13 cellular contexts compared by ENCODE assay signal in the genomic region with DNA sequence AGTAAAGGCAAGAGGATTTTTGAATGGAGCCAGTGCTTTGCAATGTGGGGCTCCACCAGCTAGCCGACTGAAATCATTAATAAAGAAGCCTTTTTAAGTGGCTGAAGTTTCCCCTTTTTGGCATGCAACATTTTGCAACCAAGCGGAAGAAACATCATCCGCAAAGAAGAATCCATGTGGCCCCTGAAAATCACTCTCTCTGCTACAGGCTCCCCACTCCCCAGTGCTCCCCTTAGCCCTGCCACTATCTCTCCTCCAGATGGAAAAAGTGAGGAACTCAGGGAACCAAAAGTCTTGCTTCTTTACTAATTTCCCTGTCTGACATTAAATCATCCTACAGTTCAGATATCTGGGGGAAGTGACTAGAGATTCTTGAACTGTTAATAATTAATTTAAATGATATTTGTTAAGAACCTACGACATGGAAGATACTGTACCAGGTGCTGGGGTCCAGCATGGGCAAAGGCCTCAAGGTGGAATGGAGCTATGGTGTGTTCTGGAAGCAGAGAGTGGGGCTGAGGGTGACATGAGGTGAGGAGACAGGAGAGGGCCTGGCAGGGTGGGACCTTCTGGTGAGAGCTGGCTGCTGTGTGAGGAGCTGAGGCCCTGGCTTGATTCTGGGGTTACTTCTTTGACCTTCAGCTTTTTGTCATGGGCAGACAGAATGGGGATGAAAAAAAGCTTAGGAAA. TPM values are rescaled to one million over a fixed set of nuclear protein-coding genes. Genes with fewer than 3 reads are reported as not detected.
DNase-seq lines count a peak whose midpoint lies in the region; ATAC-seq and TF ChIP-seq lines count a peak whose summit lies in the region.
"Had no signal": no experiment of that assay in that cellular context is flagged by ENCODE, and none has a peak within 500 bp of the region (broad histone marks: within the 10 kb centered on the region; RNA-seq: fewer than 3 reads in every experiment).

No MANE protein-coding gene starts in this region.

- H3K9me3 ChIP-seq in SK-N-SH: no peaks in the 10 kb centered on the region
- no peaks in the 10 kb centered on the region for H3K9me3 ChIP-seq in smooth muscle cell (replicated peaks; ENCODE audit: low read depth)

- H3K79me2 ChIP-seq in SK-N-SH (ENCODE audit: insufficient read depth): no peaks in the 10 kb centered on the region
- no peaks in the 10 kb centered on the region for H3K79me2 ChIP-seq in smooth muscle cell (ENCODE audit: low read depth)
- H3K79me2 ChIP-seq: parathyroid adenoma had no signal

- ATAC-seq in GM19463 (IDR thresholded peaks at IDR 0.05; ENCODE audit: unreplicated experiment): no peak
- ATAC-seq in HG02981 (IDR thresholded peaks at IDR 0.05; ENCODE audit: unreplicated experiment): no peak
- no peak for ATAC-seq in GM19452 (IDR thresholded peaks at IDR 0.05; ENCODE audit: unreplicated experiment)
- ATAC-seq: T-helper 17 cell had no signal

- peaks cover 40% of the 10 kb centered on the region for H3F3A ChIP-seq in SK-N-SH (replicated peaks; ENCODE audit: insufficient read depth)
- H3F3A ChIP-seq in smooth muscle cell (ENCODE audit: low read depth): peaks cover 16% of the 10 kb centered on the region

- H3K27ac ChIP-seq in HL-60 (replicated peaks): peak overlapping the region; percentile 84
- H3K27ac ChIP-seq in SK-N-SH (ENCODE audit: low read depth in 2 of 2, low read length in 1 of 2): peak overlapping the region; percentile 34 to 98
- peak overlapping the region; percentile 60 for H3K27ac ChIP-seq in smooth muscle cell (ENCODE audit: low read depth)
- H3K27ac ChIP-seq: C4-2B, parathyroid adenoma had no signal

- no peak for TF ChIP-seq RAD21 in SK-N-SH (IDR thresholded peaks at IDR 0.05; ENCODE audit: low read length)

- no peaks in the 10 kb centered on the region for H3K9me2 ChIP-seq in SK-N-SH

- H3K36me3 ChIP-seq in SK-N-SH (replicated peaks in 1 of 2; ENCODE audit: control insufficient read depth in 1 of 2, insufficient read depth in 2 of 2, low read length in 1 of 2) (no peaks in the 10 kb centered on the region), smooth muscle cell (ENCODE audit: low read depth) (no peaks in the 10 kb centered on the region)

- WGBS in SK-N-SH (ENCODE audit: low lambda C conversion rate): 41% methylated on average over 4 of the region's 4 CpGs
- WGBS in smooth muscle cell (ENCODE audit: low lambda C conversion rate): 78% methylated on average over 4 of the region's 4 CpGs

- H3K9ac ChIP-seq in SK-N-SH (peak overlapping the region; percentile 70), smooth muscle cell (ENCODE audit: low read depth) (peak overlapping the region; percentile 21)
- H3K9ac ChIP-seq: parathyroid adenoma had no signal

- H4K20me1 ChIP-seq in SK-N-SH (ENCODE audit: insufficient read depth) (no peaks in the 10 kb centered on the region), smooth muscle cell (ENCODE audit: low read depth) (no peaks in the 10 kb centered on the region)

- TF ChIP-seq EP300 in SK-N-SH (IDR thresholded peaks at IDR 0.05; ENCODE audit: borderline replicate concordance in 1 of 2, low read depth in 1 of 2, low read length in 1 of 2): no peak

- TF ChIP-seq CTCF in HL-60 (IDR thresholded peaks at IDR 0.05; ENCODE audit: insufficient read depth, low read length) (no peak), SK-N-SH (IDR thresholded peaks at IDR 0.05) (no peak), smooth muscle cell (IDR thresholded peaks at IDR 0.05; ENCODE audit: borderline replicate concordance, insufficient read depth, poor library complexity, severe bottlenecking) (no peak)

- DNase-seq in HL-60 (ENCODE audit: low read depth in 1 of 2, low spot score in 1 of 2): peak in 1 of 2 experiments; percentile 83
- DNase-seq in SK-N-SH: no peak
- peak; percentile 72 for DNase-seq in kidney glomerular epithelial cell (lab: John Stamatoyannopoulos, UW)
- DNase-seq in smooth muscle cell (lab: John Stamatoyannopoulos, UW; ENCODE audit: unreplicated experiment): no peak
- DNase-seq in UCSD-AML1 (lab: John Stamatoyannopoulos, UW; ENCODE audit: unreplicated experiment): no peak
- DNase-seq: activated CD4-positive, alpha-beta T cell treated with anti-CD3 and anti-CD28 coated beads for 1 hour; stimulated activated CD4-positive, alpha-beta T cell treated with anti-CD3 and anti-CD28 coated beads, Interleukin-2, amount 100 ng/mL, for 24 hours; T-helper 17 cell had no signal

- H3K27me3 ChIP-seq in HL-60 (ENCODE audit: insufficient read depth, poor library complexity, severe bottlenecking) (no peaks in the 10 kb centered on the region), SK-N-SH (ENCODE audit: insufficient read depth) (no peaks in the 10 kb centered on the region), smooth muscle cell (ENCODE audit: low read depth) (no peaks in the 10 kb centered on the region)

- H3K4me2 ChIP-seq in SK-N-SH (peak overlapping the region; percentile 60), smooth muscle cell (peak overlapping the region; percentile 53)

- POLR2A ChIA-PET in SK-N-SH (lab: Yijun Ruan, JAX): no interaction called here

- CTCF ChIA-PET in SK-N-SH (lab: Yijun Ruan, JAX): interaction anchor here (2.7 to 3.4 kb wide), 2 partner anchors 48 to 112 kb away, joined by 10 to 12 read pairs; no protein-coding TSS in a partner anchor

- H3K4me1 ChIP-seq in SK-N-SH (ENCODE audit: control insufficient read depth in 1 of 2, insufficient read depth in 2 of 2, low read depth in 1 of 2, low read length in 1 of 2) (peaks cover 23 to 51% of the 10 kb centered on the region in 2 experiments), smooth muscle cell (ENCODE audit: low read depth) (peaks cover 8% of the 10 kb centered on the region)
- H3K4me1 ChIP-seq: parathyroid adenoma had no signal

- H3K4me3 ChIP-seq in HL-60 (replicated peaks; ENCODE audit: insufficient read depth, low read length) (no peak overlapping the region), SK-N-SH (ENCODE audit: low read depth in 2 of 2, low read length in 1 of 2) (no peak overlapping the region), smooth muscle cell (no peak overlapping the region)

- H2AFZ ChIP-seq in SK-N-SH (ENCODE audit: low read depth): no peak overlapping the region
- H2AFZ ChIP-seq in smooth muscle cell (ENCODE audit: low read depth): no peak overlapping the region
- H2AFZ ChIP-seq: parathyroid adenoma had no signal

TF ChIP-seq in SK-N-SH, 30 proteins besides CTCF, POLR2A, EP300 and RAD21 (continues in another document):
- TF ChIP-seq NFIC (IDR thresholded peaks at IDR 0.05; ENCODE audit: borderline replicate concordance): no peak
- TF ChIP-seq, protein P1, sequence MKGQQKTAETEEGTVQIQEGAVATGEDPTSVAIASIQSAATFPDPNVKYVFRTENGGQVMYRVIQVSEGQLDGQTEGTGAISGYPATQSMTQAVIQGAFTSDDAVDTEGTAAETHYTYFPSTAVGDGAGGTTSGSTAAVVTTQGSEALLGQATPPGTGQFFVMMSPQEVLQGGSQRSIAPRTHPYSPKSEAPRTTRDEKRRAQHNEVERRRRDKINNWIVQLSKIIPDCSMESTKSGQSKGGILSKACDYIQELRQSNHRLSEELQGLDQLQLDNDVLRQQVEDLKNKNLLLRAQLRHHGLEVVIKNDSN (IDR thresholded peaks at IDR 0.05; ENCODE audit: borderline replicate concordance, low read depth): no peak
- TF ChIP-seq, protein P2, sequence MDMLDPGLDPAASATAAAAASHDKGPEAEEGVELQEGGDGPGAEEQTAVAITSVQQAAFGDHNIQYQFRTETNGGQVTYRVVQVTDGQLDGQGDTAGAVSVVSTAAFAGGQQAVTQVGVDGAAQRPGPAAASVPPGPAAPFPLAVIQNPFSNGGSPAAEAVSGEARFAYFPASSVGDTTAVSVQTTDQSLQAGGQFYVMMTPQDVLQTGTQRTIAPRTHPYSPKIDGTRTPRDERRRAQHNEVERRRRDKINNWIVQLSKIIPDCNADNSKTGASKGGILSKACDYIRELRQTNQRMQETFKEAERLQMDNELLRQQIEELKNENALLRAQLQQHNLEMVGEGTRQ (IDR thresholded peaks at IDR 0.05; ENCODE audit: borderline replicate concordance, low read depth, low read length): no peak
- no peak for TF ChIP-seq TAF1 (IDR thresholded peaks at IDR 0.05; ENCODE audit: borderline replicate concordance, low read depth, low read length)
- TF ChIP-seq CHD2 (IDR thresholded peaks at IDR 0.05; ENCODE audit: low read length, partially characterized antibody): no peak
- no peak for TF ChIP-seq RFX5 (IDR thresholded peaks at IDR 0.05; ENCODE audit: low read length)
- TF ChIP-seq, protein P3, sequence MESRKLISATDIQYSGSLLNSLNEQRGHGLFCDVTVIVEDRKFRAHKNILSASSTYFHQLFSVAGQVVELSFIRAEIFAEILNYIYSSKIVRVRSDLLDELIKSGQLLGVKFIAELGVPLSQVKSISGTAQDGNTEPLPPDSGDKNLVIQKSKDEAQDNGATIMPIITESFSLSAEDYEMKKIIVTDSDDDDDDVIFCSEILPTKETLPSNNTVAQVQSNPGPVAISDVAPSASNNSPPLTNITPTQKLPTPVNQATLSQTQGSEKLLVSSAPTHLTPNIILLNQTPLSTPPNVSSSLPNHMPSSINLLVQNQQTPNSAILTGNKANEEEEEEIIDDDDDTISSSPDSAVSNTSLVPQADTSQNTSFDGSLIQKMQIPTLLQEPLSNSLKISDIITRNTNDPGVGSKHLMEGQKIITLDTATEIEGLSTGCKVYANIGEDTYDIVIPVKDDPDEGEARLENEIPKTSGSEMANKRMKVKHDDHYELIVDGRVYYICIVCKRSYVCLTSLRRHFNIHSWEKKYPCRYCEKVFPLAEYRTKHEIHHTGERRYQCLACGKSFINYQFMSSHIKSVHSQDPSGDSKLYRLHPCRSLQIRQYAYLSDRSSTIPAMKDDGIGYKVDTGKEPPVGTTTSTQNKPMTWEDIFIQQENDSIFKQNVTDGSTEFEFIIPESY (IDR thresholded peaks at IDR 0.05; ENCODE audit: borderline replicate concordance, low read depth): no peak
- TF ChIP-seq TEAD4 (IDR thresholded peaks at IDR 0.05; ENCODE audit: borderline replicate concordance, insufficient read depth): no peak
- no peak for TF ChIP-seq GATA2 (CRISPR knock-in tag; IDR thresholded peaks at IDR 0.05)
- TF ChIP-seq FOXJ3 (CRISPR knock-in tag; IDR thresholded peaks at IDR 0.05): no peak
- TF ChIP-seq SMC3 (IDR thresholded peaks at IDR 0.05; ENCODE audit: low read depth, low read length): no peak

RNA-seq across cellular contexts. Expression of a gene that starts 6.1 kb away (rescaled TPM):
- 210 and 296 TPM in 2 replicates for polyA plus RNA-seq in SK-N-SH (2012; rRNA removed)
- polyA plus RNA-seq in SK-N-SH (2012; cell fraction: cytosol; rRNA removed): 243 and 263 TPM in 2 replicates
- 186 and 278 TPM in 2 replicates for polyA plus RNA-seq in SK-N-SH (2012; cell fraction: nucleus; rRNA removed)
- total RNA-seq in smooth muscle cell: 15.6 and 33.2 TPM in 2 replicates
- 36.5 and 38.9 TPM in 2 replicates for polyA plus RNA-seq in smooth muscle cell
- total RNA-seq: T-helper 17 cell had no signal

RNA-seq across cellular contexts. Expression of a gene that starts 21.1 kb away (rescaled TPM):
- polyA plus RNA-seq in SK-N-SH (2012; rRNA removed) (0.50 and 0.72 TPM in 2 replicates), smooth muscle cell (0.27 and 0.74 TPM in 2 replicates)
- 0.89 and 0.94 TPM in 2 replicates for polyA plus RNA-seq in SK-N-SH (2012; cell fraction: cytosol; rRNA removed)
- polyA plus RNA-seq in SK-N-SH (2012; cell fraction: nucleus; rRNA removed): 0.38 and 0.59 TPM in 2 replicates
- total RNA-seq in smooth muscle cell: 0.31 and 0.36 TPM in 2 replicates
- total RNA-seq: T-helper 17 cell had no signal

RNA-seq across cellular contexts. Expression of a gene that starts 36.6 kb away (rescaled TPM):
- polyA plus RNA-seq in SK-N-SH (2012; rRNA removed) (not detected in 2 replicates), smooth muscle cell (not detected in 2 replicates)
- not detected in 2 replicates for polyA plus RNA-seq in SK-N-SH (2012; cell fraction: cytosol; rRNA removed)
- polyA plus RNA-seq in SK-N-SH (2012; cell fraction: nucleus; rRNA removed): not detected in 2 replicates
- total RNA-seq in smooth muscle cell: not detected in 2 replicates
- total RNA-seq: T-helper 17 cell had no signal
